In genomic region chr13:27830010-27830409, GRCh38 we compare ENCODE assay signal across 8 cellular contexts. TPM values are rescaled to one million over a fixed set of nuclear protein-coding genes. Genes with fewer than 3 reads are reported as not detected.
DNase-seq lines count a peak whose midpoint lies in the region; ATAC-seq and TF ChIP-seq lines count a peak whose summit lies in the region.

No MANE protein-coding gene starts in this region.

- ATAC-seq in GM23338 = peak; percentile 83
- ATAC-seq in GM19324 (IDR thresholded peaks at IDR 0.05; ENCODE audit: low FRiP score, unreplicated experiment) = no peak

- H2AFZ ChIP-seq in GM23338 (no peak overlapping the region), neural progenitor cell (replicated peaks) (no peak overlapping the region)

- H3K27ac Mint-ChIP-seq in GM23338 (no peak overlapping the region), neural progenitor cell (no peak overlapping the region)

- H3K4me2 ChIP-seq in GM23338 = peak overlapping the region; percentile 46; the same call in 1 of the 2 replicates
- H3K4me2 ChIP-seq in neural progenitor cell = peak overlapping the region; percentile 50

- H3K9me3 ChIP-seq in esophagus muscularis mucosa (no peaks in the 10 kb centered on the region), neural progenitor cell (ENCODE audit: low read depth) (no peaks in the 10 kb centered on the region), testis (no peaks in the 10 kb centered on the region)

- H3K27me3 Mint-ChIP-seq in GM23338 (ENCODE audit: insufficient read depth, low read depth, poor library complexity) (peaks cover 75% of the 10 kb centered on the region), neural progenitor cell (ENCODE audit: insufficient read depth, low read depth) (peaks cover 55% of the 10 kb centered on the region)

- DNase-seq in COR-L47 (lab: John Stamatoyannopoulos, UW) (peak; percentile 28), GM23338 (ENCODE audit: low spot score) (peak; percentile 80), NCI-H748 treated with DMSO at 0.1 percent for 48 hours (lab: John Stamatoyannopoulos, UW) (peak; percentile 71), activated T-cell treated with anti-CD3 and anti-CD28 coated beads for 24 hours (ENCODE audit: low read depth) (peak; percentile 41), esophagus muscularis mucosa (ENCODE audit: extremely low spot score) (no peak), neural progenitor cell (ENCODE audit: low spot score) (peak; percentile 88), testis (peak; percentile 75)

- H3K36me3 ChIP-seq in GM23338 (ENCODE audit: insufficient read depth) (no peaks in the 10 kb centered on the region), esophagus muscularis mucosa (no peaks in the 10 kb centered on the region), neural progenitor cell (no peaks in the 10 kb centered on the region), testis (ENCODE audit: low read depth, missing control alignments) (no peaks in the 10 kb centered on the region)

- peaks cover 4% of the 10 kb centered on the region; the same call in 1 of the 2 replicates for H4K20me1 ChIP-seq in GM23338 (replicated peaks; ENCODE audit: insufficient read depth)
- peaks cover 14% of the 10 kb centered on the region for H4K20me1 ChIP-seq in neural progenitor cell (ENCODE audit: low read depth)

- no peak for TF ChIP-seq EP300 in esophagus muscularis mucosa (IDR thresholded peaks at IDR 0.05)

- intact Hi-C loops in esophagus muscularis mucosa (cut with DNase I) (loop anchor here (10.0 kb wide), 1 partner anchor 125 kb away; no protein-coding TSS in a partner anchor), testis (cut with DNase I; ENCODE audit: low total_unique reads) (no loop called here)

- no peaks in the 10 kb centered on the region for H3K79me2 ChIP-seq in GM23338 (replicated peaks; ENCODE audit: insufficient read depth)
- H3K79me2 ChIP-seq in neural progenitor cell (ENCODE audit: low read depth) = no peaks in the 10 kb centered on the region

- H3K4me3 ChIP-seq in GM23338 = 0 out of 2 replicates have a peak overlapping the region, but pooled peaks have one; percentile 34
- peak overlapping the region in 3 of 4 donors; percentile 23 to 39 (median 39) for H3K4me3 ChIP-seq in esophagus muscularis mucosa
- no peak overlapping the region for H3K4me3 ChIP-seq in neural progenitor cell
- peak overlapping the region in 1 of 2 donors; percentile 32 for H3K4me3 ChIP-seq in testis

- H3F3A ChIP-seq in GM23338 (replicated peaks; ENCODE audit: low read depth) (no peaks in the 10 kb centered on the region), neural progenitor cell (ENCODE audit: low read depth) (peaks cover 7% of the 10 kb centered on the region)

- H3K27me3 ChIP-seq in GM23338 (ENCODE audit: insufficient read depth) (peaks cover 91% of the 10 kb centered on the region), esophagus muscularis mucosa (peaks cover 0 to 77% (median 7%) of the 10 kb centered on the region in 4 donors), neural progenitor cell (peaks cover 100% of the 10 kb centered on the region), testis (no peaks in the 10 kb centered on the region)

- peaks cover 7% of the 10 kb centered on the region for H3K4me1 ChIP-seq in GM23338 (ENCODE audit: insufficient read depth)
- H3K4me1 ChIP-seq in esophagus muscularis mucosa = peaks cover 5 to 19% (median 18%) of the 10 kb centered on the region in 4 donors
- no peaks in the 10 kb centered on the region for H3K4me1 ChIP-seq in neural progenitor cell
- no peaks in the 10 kb centered on the region for H3K4me1 ChIP-seq in testis

- no peaks in the 10 kb centered on the region for H3K36me3 Mint-ChIP-seq in GM23338 (ENCODE audit: low read depth)
- H3K36me3 Mint-ChIP-seq in neural progenitor cell = no peaks in the 10 kb centered on the region

- H3K4me3 Mint-ChIP-seq in GM23338 (no peak overlapping the region; the same call in 2 of the 3 replicates), neural progenitor cell (no peak overlapping the region)

- TF ChIP-seq POLR2A in esophagus muscularis mucosa (IDR thresholded peaks at IDR 0.05; ENCODE audit: low read depth) (no peak), testis (IDR thresholded peaks at IDR 0.05) (no peak)

- H3K27ac ChIP-seq in GM23338 (ENCODE audit: low read depth) (no peak overlapping the region), esophagus muscularis mucosa (replicated peaks in 1 of 4) (no peak overlapping the region), neural progenitor cell (no peak overlapping the region), testis (no peak overlapping the region)

- peak; percentile 82 to 87 for TF ChIP-seq CTCF in GM23338 (conservative IDR thresholded peaks at IDR 0.05; ENCODE audit: low read depth in 2 of 2)
- TF ChIP-seq CTCF in esophagus muscularis mucosa (IDR thresholded peaks at IDR 0.05) = peak; percentile 73 to 99 (median 89)
- TF ChIP-seq CTCF in neural progenitor cell (IDR thresholded peaks at IDR 0.05) = peak; percentile 93
- peak; percentile 67 to 93 (median 82) for TF ChIP-seq CTCF in testis (IDR thresholded peaks at IDR 0.05)

- H3K4me1 Mint-ChIP-seq in GM23338 (peaks cover 17% of the 10 kb centered on the region), neural progenitor cell (no peaks in the 10 kb centered on the region)

- H3K9me3 Mint-ChIP-seq in GM23338 = peaks cover 3% of the 10 kb centered on the region; the same call in 2 of the 3 replicates
- H3K9me3 Mint-ChIP-seq in neural progenitor cell = no peaks in the 10 kb centered on the region

- no peaks in the 10 kb centered on the region for H3K9me2 ChIP-seq in GM23338 (ENCODE audit: insufficient read depth)

- no peak overlapping the region for H3K9ac ChIP-seq in neural progenitor cell

- WGBS in esophagus muscularis mucosa = 11% methylated on average over 4 of the region's 25 CpGs
- 2% methylated on average over 5 to 25 of the region's 25 CpGs for WGBS in testis, 2 donors

TF ChIP-seq in GM23338, 12 proteins besides CTCF, POLR2A, EP300 and RAD21 (continues in another document):
- TF ChIP-seq CREB1 (CRISPR knock-in tag; IDR thresholded peaks at IDR 0.05; ENCODE audit: low read depth) = no peak
- no peak for TF ChIP-seq EZH2 (IDR thresholded peaks at IDR 0.05; ENCODE audit: low read depth, unreplicated experiment)
- no peak for TF ChIP-seq ZNF114 (CRISPR knock-in tag; IDR thresholded peaks at IDR 0.05)
- no peak for TF ChIP-seq ZNF331 (CRISPR knock-in tag; IDR thresholded peaks at IDR 0.05; ENCODE audit: low read depth)
- no peak for TF ChIP-seq ZNF462 (CRISPR knock-in tag; IDR thresholded peaks at IDR 0.05)

RNA-seq across cellular contexts. Expression of gene GSX1, which starts 37.7 kb away (rescaled TPM):
- not detected in 2 replicates for total RNA-seq in GM23338 (2014; rRNA removed; shearing (Covaris generic))
- not detected in 2 replicates for polyA plus RNA-seq in GM23338 (2016; fragmentation: Nextera tagmentation; extraction: Ambion mirVana)
- total RNA-seq in esophagus muscularis mucosa = not detected
- not detected in 2 replicates for total RNA-seq in neural progenitor cell (ENCODE audit: low replicate concordance)
- not detected for total RNA-seq in testis
- polyA plus RNA-seq in testis (ENCODE audit: insufficient read depth, low read depth, low replicate concordance) = not detected
